ENCODE assay signal across 8 cellular contexts in the genomic region with DNA sequence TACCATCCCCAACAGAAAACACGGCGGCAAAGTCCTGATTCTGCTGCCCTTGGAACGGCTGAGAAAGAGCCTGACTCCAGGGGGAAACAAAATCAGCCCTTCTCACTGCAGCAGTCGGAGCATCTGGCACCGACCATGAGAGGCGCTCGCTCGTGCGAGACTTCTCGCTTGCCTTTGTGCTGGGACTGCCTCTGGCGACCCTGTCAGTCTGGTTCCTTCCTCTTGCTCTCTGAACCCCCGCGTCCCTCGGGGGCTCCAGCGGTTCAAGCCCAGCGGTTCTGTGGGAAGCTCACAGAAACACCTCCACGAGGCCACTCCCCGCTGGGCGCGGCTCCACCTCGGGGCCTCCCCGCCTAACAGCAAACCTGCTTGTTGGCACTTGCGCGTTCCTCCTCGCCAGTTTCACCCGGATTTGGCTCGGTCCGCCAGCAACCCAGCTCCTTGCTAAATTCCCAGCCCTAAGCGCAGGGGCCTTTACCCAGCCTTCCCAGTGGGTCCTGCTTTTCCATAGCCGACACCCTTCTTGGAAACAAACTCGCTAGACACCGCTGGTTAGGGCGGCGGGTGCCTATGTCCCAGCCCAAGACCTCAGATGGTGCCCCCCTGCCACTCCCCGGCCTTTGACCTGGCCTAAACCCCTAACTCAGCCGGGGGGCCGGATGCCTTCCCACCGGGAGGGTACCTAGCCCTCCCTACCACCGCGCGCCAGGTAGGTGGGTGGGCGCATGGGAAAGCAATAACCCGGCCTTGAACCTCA. TPM values are rescaled to one million over a fixed set of nuclear protein-coding genes. Genes with fewer than 3 reads are reported as not detected.
A peak's percentile ranks its signal among the peaks of the same experiment; 100 is the strongest.
DNase-seq lines count a peak whose midpoint lies in the region; ATAC-seq and TF ChIP-seq lines count a peak whose summit lies in the region.

No MANE protein-coding gene starts in this region.

- no peak overlapping the region for H3K4me3 Mint-ChIP-seq in activated naive CD8-positive, alpha-beta T cell treated with anti-CD3 and anti-CD28 coated beads for 36 hours

- H3K4me3 ChIP-seq in H7 (ENCODE audit: insufficient read depth, low read depth, low read length) = peak overlapping the region; percentile 95
- peak overlapping the region; percentile 76 for H3K4me3 ChIP-seq in coronary artery

- no peak overlapping the region for H3K27ac Mint-ChIP-seq in activated naive CD8-positive, alpha-beta T cell treated with anti-CD3 and anti-CD28 coated beads for 36 hours

- DNase-seq in D341Med (ENCODE audit: low spot score) (peak; percentile 69), H7 (peak; percentile 78), NCI-H510A treated with DMSO at 0.1 percent for 48 hours (lab: John Stamatoyannopoulos, UW) (peak; percentile 79), coronary artery (ENCODE audit: low spot score) (peak; percentile 91), left lobe of liver (ENCODE audit: low spot score) (peak; percentile 91), superior temporal gyrus (ENCODE audit: extremely low spot score) (peak; percentile 60)
- DNase-seq in activated naive CD8-positive, alpha-beta T cell treated with anti-CD3 and anti-CD28 coated beads for 36 hours = no peak

- peaks cover 18% of the 10 kb centered on the region for H3K36me3 ChIP-seq in H7 (replicated peaks; ENCODE audit: control insufficient read depth, insufficient read depth, low read length)

- peaks cover 2% of the 10 kb centered on the region for H3K36me3 Mint-ChIP-seq in activated naive CD8-positive, alpha-beta T cell treated with anti-CD3 and anti-CD28 coated beads for 36 hours

- H3K27me3 ChIP-seq in H7 (ENCODE audit: control insufficient read depth, insufficient read depth, low read length) = no peaks in the 10 kb centered on the region

- H3K9me3 Mint-ChIP-seq in activated naive CD8-positive, alpha-beta T cell treated with anti-CD3 and anti-CD28 coated beads for 36 hours = peaks cover 2% of the 10 kb centered on the region

- H3K27ac ChIP-seq in coronary artery = peak overlapping the region; percentile 91 to 99

- peaks cover 70% of the 10 kb centered on the region for H3K27me3 Mint-ChIP-seq in activated naive CD8-positive, alpha-beta T cell treated with anti-CD3 and anti-CD28 coated beads for 36 hours

- H3K4me1 Mint-ChIP-seq in activated naive CD8-positive, alpha-beta T cell treated with anti-CD3 and anti-CD28 coated beads for 36 hours = peaks cover 9% of the 10 kb centered on the region

- ATAC-seq in left lobe of liver = peak; percentile 73
- no peak for ATAC-seq in GM19467 (IDR thresholded peaks at IDR 0.05; ENCODE audit: unreplicated experiment)

- no peak for TF ChIP-seq CTCF in coronary artery (IDR thresholded peaks at IDR 0.05)

RNA-seq across cellular contexts. Expression of a gene that starts 2.2 kb away (rescaled TPM):
- 53.3 and 76.6 TPM in 2 replicates for total RNA-seq in H7 (2014; rRNA removed; shearing (Covaris generic))
- total RNA-seq in left lobe of liver = 19.2 TPM
- total RNA-seq in activated naive CD8-positive, alpha-beta T cell treated with anti-CD3 and anti-CD28 coated beads for 36 hours = not detected

Comparison
In these comparisons a context has a peak if more than half of its experiments do, and no peak if none do; other contexts are left out.
1. RNA of a gene that starts 2.2 kb away (total RNA-seq): 53.3 to 76.6 TPM in H7 and 19.2 TPM in left lobe of liver (single experiment); not detected in activated naive CD8-positive, alpha-beta T cell treated with anti-CD3 and anti-CD28 coated beads for 36 hours; every median in the first group is over 10 times any median in the second.